ENCODE assay signal across 18 cellular contexts in genomic region chr6:153015094-153015645, GRCh38. TPM values are rescaled to one million over a fixed set of nuclear protein-coding genes. Genes with fewer than 3 reads are reported as not detected.
A peak's percentile ranks its signal among the peaks of the same experiment; 100 is the strongest.
DNase-seq lines count a peak whose midpoint lies in the region; ATAC-seq, FAIRE-seq and TF ChIP-seq lines count a peak whose summit lies in the region.
"Had no signal": no experiment of that assay in that cellular context is flagged by ENCODE, and none has a peak within 500 bp of the region (broad histone marks: within the 10 kb centered on the region; RNA-seq: fewer than 3 reads in every experiment).

No MANE protein-coding gene starts in this region.

- no peaks in the 10 kb centered on the region for H3K4me1 Mint-ChIP-seq in MCF 10A (ENCODE audit: insufficient read depth, unreplicated experiment)
- peaks cover 13% of the 10 kb centered on the region for H3K4me1 Mint-ChIP-seq in chondrocyte (ENCODE audit: low read depth)
- H3K4me1 Mint-ChIP-seq: CD8-positive, alpha-beta memory T cell; GM23338 had no signal

- H3K9me1 ChIP-seq in K562 (ENCODE audit: control insufficient read depth, insufficient read depth, low read length), result no peaks in the 10 kb centered on the region

- H3K4me2 ChIP-seq in mammary epithelial cell (ENCODE audit: insufficient read depth, low read depth, low read length) (no peak overlapping the region), K562 (ENCODE audit: insufficient read depth, low read length) (no peak overlapping the region)
- H3K4me2 ChIP-seq: BLaER1, GM23338 had no signal

- FAIRE-seq in K562 (lab: Jason Lieb, UNC), result no peak
- FAIRE-seq: GM18507, HTR-8/SVneo had no signal

- ATAC-seq in K562 (no peak), left cardiac atrium (no peak), HG02798 (IDR thresholded peaks at IDR 0.05; ENCODE audit: poor library complexity, unreplicated experiment) (no peak)
- ATAC-seq: GM23338 had no signal

- in situ Hi-C loops in mammary epithelial cell (cut with MboI; ENCODE audit: low sequenced_read_pairs in 2 of 2), result no loop called here
- in situ Hi-C loops in K562 (cut with MboI), result no loop called here

- no TSS peak for BruUV-seq in MCF 10A (replicated peaks; lab: Mats Ljungman, UMichigan)
- BruUV-seq in mammary epithelial cell (replicated peaks; lab: Mats Ljungman, UMichigan), result no TSS peak
- no TSS peak for BruUV-seq in K562 (replicated peaks; lab: Mats Ljungman, UMichigan)

- dilution Hi-C loops in mammary epithelial cell (cut with HindIII; ENCODE audit: low sequenced_read_pairs), result no loop called here

- WGBS in mammary epithelial cell (ENCODE audit: low coverage, missing lambda C conversion rate), result 69% methylated on average over 4 of the region's 4 CpGs
- 7% methylated on average over 4 of the region's 4 CpGs for WGBS in K562 (ENCODE audit: insufficient coverage, low coverage, missing lambda C conversion rate)

- H3K4me3 ChIP-seq in mammary epithelial cell (replicated peaks in 1 of 3; ENCODE audit: insufficient read depth in 1 of 3, low read depth in 2 of 3, low read length in 3 of 3) (no peak overlapping the region), K562 (no peak overlapping the region)
- H3K4me3 ChIP-seq: BLaER1, GM23338 had no signal

- H3K4me1 ChIP-seq in mammary epithelial cell (ENCODE audit: insufficient read depth, low read length) (no peaks in the 10 kb centered on the region), K562 (replicated peaks in 1 of 2; ENCODE audit: control insufficient read depth in 2 of 2, insufficient read depth in 2 of 2, low read length in 2 of 2) (peaks cover 0 to 4% of the 10 kb centered on the region in 2 experiments; a peak in 1 of 5 replicates)
- H3K4me1 ChIP-seq: BLaER1, Caco-2 had no signal

- H3K9ac ChIP-seq in mammary epithelial cell (ENCODE audit: insufficient read depth, low read length) (no peak overlapping the region), K562 (ENCODE audit: insufficient read depth in 1 of 2, low read depth in 2 of 2, low read length in 2 of 2) (no peak overlapping the region)
- H3K9ac ChIP-seq: BLaER1 had no signal

- H3K27ac Mint-ChIP-seq in MCF 10A (ENCODE audit: low read depth, unreplicated experiment) (no peak overlapping the region), chondrocyte (ENCODE audit: unreplicated experiment) (no peak overlapping the region)
- H3K27ac Mint-ChIP-seq: CD8-positive, alpha-beta memory T cell; GM23338 had no signal

- H3K9me3 ChIP-seq in mammary epithelial cell (replicated peaks; ENCODE audit: insufficient read depth, low read length) (no peaks in the 10 kb centered on the region), K562 (replicated peaks; ENCODE audit: control insufficient read depth, insufficient read depth, low read depth, low read length) (no peaks in the 10 kb centered on the region)
- H3K9me3 ChIP-seq: BLaER1, Caco-2 had no signal

- H3K79me2 ChIP-seq in mammary epithelial cell (ENCODE audit: insufficient read depth, low read length) (no peaks in the 10 kb centered on the region), K562 (ENCODE audit: control insufficient read depth, insufficient read depth, low read length) (no peaks in the 10 kb centered on the region)

- DNase-seq in MCF 10A (ENCODE audit: unreplicated experiment) (peak; percentile 6), mammary epithelial cell (no peak), RPMI7951 (ENCODE audit: low read depth) (peak; percentile 24), K562 (ENCODE audit: extremely low read depth in 1 of 4, low spot score in 3 of 4) (no peak), renal cortical epithelial cell (ENCODE audit: low read depth) (peak; percentile 33), left cardiac atrium (no peak), chondrocyte (ENCODE audit: low spot score) (no peak)
- DNase-seq: AML-193; Caco-2; CD8-positive, alpha-beta memory T cell; DND-41; H7 had no signal

- H4K20me1 ChIP-seq in mammary epithelial cell (ENCODE audit: insufficient read depth, low read length), result no peaks in the 10 kb centered on the region
- no peaks in the 10 kb centered on the region for H4K20me1 ChIP-seq in K562 (replicated peaks; ENCODE audit: control insufficient read depth, insufficient read depth, low read length)
- H4K20me1 ChIP-seq: BLaER1 had no signal

- H3K36me3 ChIP-seq in mammary epithelial cell (ENCODE audit: insufficient read depth, low read length) (no peaks in the 10 kb centered on the region), K562 (ENCODE audit: control insufficient read depth, insufficient read depth, low read length) (no peaks in the 10 kb centered on the region)
- H3K36me3 ChIP-seq: BLaER1 had no signal

- CTCF ChIA-PET in MCF 10A (lab: Yijun Ruan, JAX) (interaction anchor here (0.6 to 0.7 kb wide), 2 partner anchors 199 to 1442 kb away, joined by 4 read pairs; no protein-coding TSS in a partner anchor), mammary epithelial cell (lab: Charles Lee; ENCODE audit: low non-redundant PET) (no interaction called here), K562 (lab: Yijun Ruan, JAX; ENCODE audit: low intra/inter-chr PET ratio) (no interaction called here)

- TF ChIP-seq POLR2A in K562 (conservative IDR thresholded peaks at IDR 0.05), result no peak

- TF ChIP-seq CTCF in MCF 10A (IDR thresholded peaks at IDR 0.05; ENCODE audit: unreplicated experiment) (no peak), mammary epithelial cell (conservative IDR thresholded peaks at IDR 0.05 in 1 of 2, IDR thresholded peaks at IDR 0.05 in 1 of 2; ENCODE audit: extremely low read depth in 1 of 2, insufficient read depth in 1 of 2, low read depth in 1 of 2, low read length in 2 of 2) (no peak), K562 (IDR thresholded peaks at IDR 0.05 in 2 of 3, conservative IDR thresholded peaks at IDR 0.05 in 1 of 3; ENCODE audit: insufficient read depth in 2 of 3, low read depth in 1 of 3, low read length in 3 of 3) (no peak), chondrocyte (IDR thresholded peaks at IDR 0.05) (no peak)

- POLR2A ChIA-PET in MCF 10A (lab: Yijun Ruan, JAX) (no interaction called here), K562 (lab: Yijun Ruan, JAX) (interaction anchor here (1.2 kb wide), 1 partner anchor 32 kb away, joined by 3 read pairs; the partner anchor contains the start of gene FBXO5)

- no peak for TF ChIP-seq EP300 in K562 (IDR thresholded peaks at IDR 0.05; ENCODE audit: low read length)

- H3K27me3 Mint-ChIP-seq in MCF 10A (ENCODE audit: insufficient read depth, unreplicated experiment) (no peaks in the 10 kb centered on the region), chondrocyte (ENCODE audit: low read depth) (no peaks in the 10 kb centered on the region)

- intact Hi-C loops in MCF 10A (cut with micrococcal nuclease) (no loop called here), mammary epithelial cell (cut with micrococcal nuclease) (no loop called here), K562 (cut with micrococcal nuclease) (no loop called here), left cardiac atrium (cut with DNase I) (no loop called here)

- H3K27me3 ChIP-seq in mammary epithelial cell (ENCODE audit: insufficient read depth, low read length), result no peaks in the 10 kb centered on the region
- H3K27me3 ChIP-seq in K562 (ENCODE audit: control insufficient read depth in 2 of 2, insufficient read depth in 2 of 2, low read length in 2 of 2), result no peaks in the 10 kb centered on the region
- H3K27me3 ChIP-seq: BLaER1 had no signal

- H3K27ac ChIP-seq in mammary epithelial cell (ENCODE audit: insufficient read depth, low read depth, low read length) (no peak overlapping the region), K562 (ENCODE audit: extremely low read depth, low read depth, low read length) (no peak overlapping the region)
- H3K27ac ChIP-seq: 22Rv1, BLaER1 had no signal

- H3K9me3 Mint-ChIP-seq in MCF 10A (ENCODE audit: unreplicated experiment) (no peaks in the 10 kb centered on the region), chondrocyte (ENCODE audit: low read depth) (no peaks in the 10 kb centered on the region)
- H3K9me3 Mint-ChIP-seq: CD8-positive, alpha-beta memory T cell; GM23338 had no signal

- TF ChIP-seq RAD21 in K562 (CRISPR knock-in tag; conservative IDR thresholded peaks at IDR 0.05 in 1 of 2, IDR thresholded peaks at IDR 0.05 in 1 of 2), result no peak

- H2AFZ ChIP-seq in mammary epithelial cell (ENCODE audit: low read depth, low read length) (no peak overlapping the region), K562 (ENCODE audit: low read depth, low read length) (no peak overlapping the region)
- H2AFZ ChIP-seq: GM23338 had no signal

- H3K36me3 Mint-ChIP-seq in MCF 10A (ENCODE audit: insufficient read depth, unreplicated experiment) (no peaks in the 10 kb centered on the region), chondrocyte (ENCODE audit: low read depth) (no peaks in the 10 kb centered on the region)

- H3K4me3 Mint-ChIP-seq in MCF 10A (ENCODE audit: unreplicated experiment) (no peak overlapping the region), chondrocyte (ENCODE audit: unreplicated experiment) (no peak overlapping the region)
- H3K4me3 Mint-ChIP-seq: CD8-positive, alpha-beta memory T cell; GM23338 had no signal

RNA-seq across cellular contexts. Expression of gene MTRF1L, which starts 12.7 kb away (rescaled TPM):
- total RNA-seq in MCF 10A (2022) (25.5 and 30.9 TPM in 2 replicates), mammary epithelial cell (10 to 100 TPM; 15.2 to 27.0 TPM), K562 (2014; rRNA removed) (26.7 and 29.6 TPM in 2 replicates), K562 (2014; rRNA removed; fragmentation: Illumina TruSeq; extraction: Trizol) (34.0 and 34.8 TPM in 2 replicates), K562 (2015; rRNA removed; fragmentation: Illumina TruSeq; extraction: Trizol) (27.3 and 32.3 TPM in 2 replicates), K562 (2021) (31.6 and 33.1 TPM in 2 replicates), renal cortical epithelial cell (20.7 and 30.5 TPM in 2 replicates), left cardiac atrium (10 to 100 TPM; 28.3 to 36.1 TPM), chondrocyte (16.5 to 17.6 TPM (median 17.1 TPM) in 3 replicates)
- polyA plus RNA-seq in mammary epithelial cell (11.9 TPM), K562 (2011; rRNA removed) (21.7 and 30.2 TPM in 2 replicates), K562 (2014; fragmentation: Illumina TruSeq; extraction: Trizol) (23.3 and 31.1 TPM in 2 replicates), K562 (2014; fragmentation: Nextera tagmentation; extraction: Ambion mirVana) (10 to 100 TPM; 10.7 to 13.7 TPM), K562 (2014; rRNA removed) (25.0 and 29.2 TPM in 2 replicates)
- polyA minus RNA-seq in mammary epithelial cell, result 8.2 TPM
- 19.7 and 25.0 TPM in 2 replicates for total RNA-seq in RPMI7951 (2014; rRNA removed; shearing (Covaris generic))
- total RNA-seq in K562 (2011; cell fraction: chromatin; rRNA removed; ENCODE audit: low replicate concordance), result 28.0 and 73.8 TPM in 2 replicates
- 11.5 and 18.9 TPM in 2 replicates for total RNA-seq in K562 (2011; cell fraction: nucleolus; rRNA removed)
- 32.5 and 44.7 TPM in 2 replicates for total RNA-seq in K562 (2011; cell fraction: nucleoplasm; rRNA removed)
- 4.4 and 6.5 TPM in 2 replicates for polyA plus RNA-seq in K562 (2011; cell fraction: cytosol; rRNA removed)
- 18.8 and 19.6 TPM in 2 replicates for polyA plus RNA-seq in K562 (2011; cell fraction: nucleus; rRNA removed)
- 22.0 and 22.6 TPM in 2 replicates for polyA plus RNA-seq in K562 (2012)
- 34.4 and 42.3 TPM in 2 replicates for polyA minus RNA-seq in K562 (2011; rRNA and poly(A)+ RNA removed)
- polyA minus RNA-seq in K562 (2011; cell fraction: cytosol; rRNA and poly(A)+ RNA removed), result 5.6 and 10.9 TPM in 2 replicates
- 43.5 and 72.9 TPM in 2 replicates for polyA minus RNA-seq in K562 (2011; cell fraction: nucleus; rRNA and poly(A)+ RNA removed)

RNA-seq across cellular contexts. Expression of gene FBXO5, which starts 32.3 kb away (rescaled TPM):
- 9.5 and 16.4 TPM in 2 replicates for total RNA-seq in MCF 10A (2022)
- total RNA-seq in mammary epithelial cell, result 10 to 100 TPM in 1 of 2 donors, 1 to 10 TPM in 1; 2.2 to 18.9 TPM
- polyA plus RNA-seq in mammary epithelial cell, result 14.4 TPM
- 8.9 TPM for polyA minus RNA-seq in mammary epithelial cell
- 75.8 and 102 TPM in 2 replicates for total RNA-seq in RPMI7951 (2014; rRNA removed; shearing (Covaris generic))
- total RNA-seq in K562 (2011; cell fraction: chromatin; rRNA removed; ENCODE audit: low replicate concordance), result 19.7 and 69.6 TPM in 2 replicates
- 13.0 and 18.7 TPM in 2 replicates for total RNA-seq in K562 (2011; cell fraction: nucleolus; rRNA removed)
- total RNA-seq in K562 (2011; cell fraction: nucleoplasm; rRNA removed), result 31.2 and 38.1 TPM in 2 replicates
- 40.0 and 42.5 TPM in 2 replicates for total RNA-seq in K562 (2014; rRNA removed)
- 82.7 and 89.7 TPM in 2 replicates for total RNA-seq in K562 (2014; rRNA removed; fragmentation: Illumina TruSeq; extraction: Trizol)
- total RNA-seq in K562 (2015; rRNA removed; fragmentation: Illumina TruSeq; extraction: Trizol), result 78.2 and 84.3 TPM in 2 replicates
- total RNA-seq in K562 (2021), result 62.9 and 64.6 TPM in 2 replicates
- 52.1 and 89.3 TPM in 2 replicates for polyA plus RNA-seq in K562 (2011; rRNA removed)
- 19.4 and 26.4 TPM in 2 replicates for polyA plus RNA-seq in K562 (2011; cell fraction: cytosol; rRNA removed)
- polyA plus RNA-seq in K562 (2011; cell fraction: nucleus; rRNA removed), result 23.1 and 33.3 TPM in 2 replicates
- 42.7 and 53.9 TPM in 2 replicates for polyA plus RNA-seq in K562 (2012)
- 70.7 and 84.0 TPM in 2 replicates for polyA plus RNA-seq in K562 (2014; fragmentation: Illumina TruSeq; extraction: Trizol)
- 10 to 100 TPM; 17.8 to 18.4 TPM for polyA plus RNA-seq in K562 (2014; fragmentation: Nextera tagmentation; extraction: Ambion mirVana)
- polyA plus RNA-seq in K562 (2014; rRNA removed), result 56.8 and 59.1 TPM in 2 replicates
- polyA minus RNA-seq in K562 (2011; rRNA and poly(A)+ RNA removed), result 70.0 and 71.7 TPM in 2 replicates
- polyA minus RNA-seq in K562 (2011; cell fraction: cytosol; rRNA and poly(A)+ RNA removed), result 17.7 and 28.9 TPM in 2 replicates
- polyA minus RNA-seq in K562 (2011; cell fraction: nucleus; rRNA and poly(A)+ RNA removed), result 28.7 and 48.5 TPM in 2 replicates
- total RNA-seq in renal cortical epithelial cell, result 4.6 and 12.3 TPM in 2 replicates
- total RNA-seq in left cardiac atrium, result 1 to 10 TPM; 2.7 to 3.1 TPM
- 6.8 to 10.8 TPM (median 7.3 TPM) in 3 replicates for total RNA-seq in chondrocyte

Comparison
In these comparisons a context has a peak if more than half of its experiments do, and no peak if none do; other contexts are left out.
1. DNase-seq: peak in MCF 10A (single experiment), RPMI7951 (single experiment) and renal cortical epithelial cell (single experiment); none in mammary epithelial cell (single experiment), K562 (0 of 4), left cardiac atrium (single experiment) and chondrocyte (single experiment).